In genomic region chr1:97902067-97902466, GRCh38 we compare ENCODE assay signal across 1 cellular context.
TF ChIP-seq lines count a peak whose summit lies in the region.

No MANE protein-coding gene starts in this region.

TF ChIP-seq in IMR-90, 13 proteins besides CTCF, POLR2A, EP300 and RAD21 (continued from another document):
- TF ChIP-seq, protein P1, sequence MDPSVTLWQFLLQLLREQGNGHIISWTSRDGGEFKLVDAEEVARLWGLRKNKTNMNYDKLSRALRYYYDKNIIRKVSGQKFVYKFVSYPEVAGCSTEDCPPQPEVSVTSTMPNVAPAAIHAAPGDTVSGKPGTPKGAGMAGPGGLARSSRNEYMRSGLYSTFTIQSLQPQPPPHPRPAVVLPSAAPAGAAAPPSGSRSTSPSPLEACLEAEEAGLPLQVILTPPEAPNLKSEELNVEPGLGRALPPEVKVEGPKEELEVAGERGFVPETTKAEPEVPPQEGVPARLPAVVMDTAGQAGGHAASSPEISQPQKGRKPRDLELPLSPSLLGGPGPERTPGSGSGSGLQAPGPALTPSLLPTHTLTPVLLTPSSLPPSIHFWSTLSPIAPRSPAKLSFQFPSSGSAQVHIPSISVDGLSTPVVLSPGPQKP (IDR thresholded peaks at IDR 0.05; ENCODE audit: borderline replicate concordance, low read depth, low read length), result no peak
